9 cellular contexts compared by ENCODE assay signal in the genomic region with DNA sequence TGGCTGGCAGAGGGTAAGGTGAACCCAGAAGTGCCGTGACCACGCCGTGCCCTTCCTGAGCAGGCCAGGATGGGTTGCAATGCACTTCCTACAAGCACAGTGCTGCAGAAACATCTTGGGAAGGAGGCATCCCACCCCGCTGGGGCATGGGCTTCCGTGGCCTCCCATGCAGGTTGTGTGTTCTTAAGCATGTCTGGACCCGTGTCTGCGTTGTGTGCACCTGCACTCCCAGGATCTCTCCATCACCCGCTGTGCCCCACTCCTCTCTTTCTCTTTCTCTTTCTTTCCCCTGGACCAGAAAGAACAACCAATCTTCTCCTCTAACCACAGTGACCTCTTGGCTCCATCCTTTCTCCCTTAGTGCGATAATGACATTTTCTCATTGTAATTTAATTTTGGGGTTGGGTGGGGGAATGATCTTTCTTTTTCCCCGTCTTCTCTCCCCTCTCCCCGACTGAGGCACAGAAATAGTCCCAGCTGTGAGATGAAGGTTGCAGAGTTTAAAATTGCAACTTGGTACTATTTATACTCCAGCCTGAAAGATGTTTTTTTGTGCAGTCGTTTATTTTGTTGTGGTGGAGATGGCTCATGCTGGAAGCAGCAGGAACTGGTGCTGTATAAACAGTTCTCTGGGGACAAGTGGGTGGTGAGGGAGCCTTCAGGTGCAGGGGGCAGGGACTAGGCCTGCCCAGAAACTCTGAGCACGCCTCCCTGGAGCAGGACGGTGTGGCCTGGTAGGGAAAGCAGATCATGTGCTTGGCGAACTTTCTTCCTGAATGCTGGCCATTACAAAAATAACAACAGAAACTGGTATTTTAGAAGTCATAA. TPM values are rescaled to one million over a fixed set of nuclear protein-coding genes. Genes with fewer than 3 reads are reported as not detected.
DNase-seq lines count a peak whose midpoint lies in the region; FAIRE-seq and TF ChIP-seq lines count a peak whose summit lies in the region.
"Had no signal": no experiment of that assay in that cellular context is flagged by ENCODE, and none has a peak within 500 bp of the region (broad histone marks: within the 10 kb centered on the region; RNA-seq: fewer than 3 reads in every experiment).

No MANE protein-coding gene starts in this region.

- H3K9ac ChIP-seq in Loucy (ENCODE audit: low read depth, low read length, poor library complexity, severe bottlenecking): peak overlapping the region; percentile 46

- H3K4me3 ChIP-seq in Loucy (ENCODE audit: low read length, poor library complexity, severe bottlenecking) (peak overlapping the region; percentile 44), brain microvascular endothelial cell (ENCODE audit: low read depth, low read length) (no peak overlapping the region), testis (no peak overlapping the region)

- H3F3A ChIP-seq in Loucy (ENCODE audit: low read depth): peaks cover 5% of the 10 kb centered on the region; the same call in 1 of the 2 replicates

- H3K4me1 ChIP-seq in Loucy (ENCODE audit: insufficient read depth, low read length, poor library complexity, severe bottlenecking): peaks cover 34% of the 10 kb centered on the region
- peaks cover 5% of the 10 kb centered on the region for H3K4me1 ChIP-seq in testis

- in situ Hi-C loops in brain microvascular endothelial cell (cut with HindIII; ENCODE audit: low pct_ligation_motif_present, low sequenced_read_pairs): loop anchor here (25.0 kb wide), 1 partner anchor 97 kb away; no protein-coding TSS in a partner anchor

- no peaks in the 10 kb centered on the region for H3K79me2 ChIP-seq in Loucy (ENCODE audit: insufficient read depth, low read length)

- no peaks in the 10 kb centered on the region for H4K20me1 ChIP-seq in Loucy (ENCODE audit: insufficient read depth, low read length, poor library complexity, severe bottlenecking)

- DNase-seq in AG20443 (ENCODE audit: low spot score): peak; percentile 25
- no peak for DNase-seq in GM19239 (ENCODE audit: insufficient read length, low spot score)
- peak; percentile 66 for DNase-seq in brain microvascular endothelial cell
- DNase-seq in testis: no peak
- DNase-seq in T1000 (lab: John Stamatoyannopoulos, UW): no peak
- no peak for DNase-seq in HT-29 (ENCODE audit: low spot score)

- H2AFZ ChIP-seq in Loucy (ENCODE audit: low read length): peak overlapping the region; percentile 21; the same call in 1 of the 2 replicates

- H3K27me3 ChIP-seq in Loucy (ENCODE audit: insufficient read depth, low read length, poor library complexity, severe bottlenecking) (no peaks in the 10 kb centered on the region), brain microvascular endothelial cell (replicated peaks) (no peaks in the 10 kb centered on the region), testis (no peaks in the 10 kb centered on the region)

- no peak overlapping the region for H3K27ac ChIP-seq in brain microvascular endothelial cell
- peak overlapping the region; percentile 17 for H3K27ac ChIP-seq in temporal lobe (ENCODE audit: low read depth, low read length)
- H3K27ac ChIP-seq in testis: peak overlapping the region in 1 of 2 donors; percentile 6

- 61 to 73% methylated on average over 15 of the region's 15 CpGs for WGBS in testis, 2 donors

- H3K9me3 ChIP-seq in Loucy (ENCODE audit: insufficient read depth, low read depth, low read length) (no peaks in the 10 kb centered on the region), testis (no peaks in the 10 kb centered on the region)

- intact Hi-C loops in testis (cut with DNase I; ENCODE audit: low total_unique reads): no loop called here

- H3K36me3 ChIP-seq in Loucy (ENCODE audit: insufficient read depth, low read length): no peaks in the 10 kb centered on the region
- no peaks in the 10 kb centered on the region for H3K36me3 ChIP-seq in brain microvascular endothelial cell (replicated peaks)
- no peaks in the 10 kb centered on the region for H3K36me3 ChIP-seq in testis (ENCODE audit: low read depth, missing control alignments)

- H3K9me2 ChIP-seq in Loucy (replicated peaks; ENCODE audit: low read depth, low read length): no peaks in the 10 kb centered on the region

- no peak for TF ChIP-seq CTCF in Loucy (conservative IDR thresholded peaks at IDR 0.05; ENCODE audit: low read length)
- no peak for TF ChIP-seq CTCF in brain microvascular endothelial cell (IDR thresholded peaks at IDR 0.05; ENCODE audit: low read depth, low read length, missing control alignments)
- no peak for TF ChIP-seq CTCF in testis (IDR thresholded peaks at IDR 0.05)

- peak overlapping the region; percentile 56 for H3K4me2 ChIP-seq in Loucy (ENCODE audit: low read depth, low read length, poor library complexity, severe bottlenecking)

- FAIRE-seq in GM19239 (lab: Jason Lieb, UNC): peak; percentile 86
- FAIRE-seq: endothelial cell of umbilical vein had no signal

- no peak for TF ChIP-seq POLR2A in testis (IDR thresholded peaks at IDR 0.05)

RNA-seq across cellular contexts. Expression of gene BCAS4, which starts 20.5 kb away (rescaled TPM):
- 10.1 TPM for total RNA-seq in temporal lobe
- 10 to 100 TPM in 1 of 2 donors, 1 to 10 TPM in 1; 7.6 to 10.8 TPM for total RNA-seq in testis
- polyA plus RNA-seq in testis (ENCODE audit: insufficient read depth, low read depth, low replicate concordance): 5.8 TPM
- total RNA-seq in HT-29 (2014; rRNA removed; shearing (Covaris generic)): 4.4 and 14.8 TPM in 2 replicates

Comparison
In these comparisons a context has a peak if more than half of its experiments do, and no peak if none do; other contexts are left out.
1. DNase-seq: peak in AG20443 (single experiment) and brain microvascular endothelial cell (single experiment); none in GM19239 (single experiment), testis (single experiment), T1000 (single experiment) and HT-29 (single experiment).